Comparison of ENCODE assay signal across 17 cellular contexts in the genomic region with DNA sequence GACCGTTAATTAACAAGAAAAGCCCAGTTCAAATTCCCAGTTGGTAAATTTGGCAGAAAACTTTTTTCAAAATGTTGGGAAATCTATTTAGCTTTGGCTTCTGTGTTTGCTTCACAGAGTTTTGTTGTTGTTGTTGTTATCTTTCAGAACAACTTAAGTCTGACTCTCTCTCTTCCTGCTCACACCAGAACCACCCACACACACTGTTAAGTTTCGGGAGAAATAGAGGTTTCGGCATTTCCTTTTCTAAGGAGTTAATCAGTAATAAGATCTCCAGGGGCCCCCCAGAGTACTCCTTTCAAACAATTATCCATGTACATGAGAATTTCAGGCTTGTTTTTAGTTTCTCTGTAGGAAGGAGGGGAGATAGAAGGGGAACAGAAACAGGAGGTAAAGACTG.
"Had no signal": no experiment of that assay in that cellular context is flagged by ENCODE, and none has a peak within 500 bp of the region (broad histone marks: within the 10 kb centered on the region; RNA-seq: fewer than 3 reads in every experiment).

No MANE protein-coding gene starts in this region.

- H3K9me3 ChIP-seq: lower lobe of right lung, suprapubic skin had no signal

- H3K4me1 ChIP-seq: lower lobe of right lung, suprapubic skin had no signal

- H3K36me3 ChIP-seq: lower lobe of right lung, suprapubic skin, WERI-Rb-1 had no signal

- H3K27ac Mint-ChIP-seq: activated CD4-positive, alpha-beta T cell treated with anti-CD3 and anti-CD28 coated beads for 36 hours; activated CD8-positive, alpha-beta T cell treated with anti-CD3 and anti-CD28 coated beads, Interleukin-2, amount 10 ng/mL, durations not matched to agents 7 days and 5 days; activated naive CD8-positive, alpha-beta T cell treated with anti-CD3 and anti-CD28 coated beads, Interleukin-2, amount 10 ng/mL, durations not matched to agents 7 days and 5 days; immature natural killer cell; naive B cell; stimulated activated naive CD8-positive, alpha-beta T cell treated with anti-CD3 and anti-CD28 coated beads, Interleukin-15, Interleukin-2, amounts not matched to agents 100 ng/mL and 50 ng/mL, for 24 hours had no signal

- H3K36me3 Mint-ChIP-seq: activated naive CD8-positive, alpha-beta T cell treated with anti-CD3 and anti-CD28 coated beads, Interleukin-2, amount 10 ng/mL, durations not matched to agents 7 days and 5 days; immature natural killer cell; naive B cell had no signal

- H3K27me3 ChIP-seq: suprapubic skin had no signal

- H3K27ac ChIP-seq: epithelial cell of prostate, lower lobe of right lung, suprapubic skin, WERI-Rb-1 had no signal

- ATAC-seq: activated CD4-positive, alpha-beta T cell treated with anti-CD3 and anti-CD28 coated beads for 36 hours; activated CD8-positive, alpha-beta T cell treated with anti-CD3 and anti-CD28 coated beads, Interleukin-2, amount 10 ng/mL, durations not matched to agents 7 days and 5 days had no signal

- H3K27me3 Mint-ChIP-seq: activated CD4-positive, alpha-beta T cell treated with anti-CD3 and anti-CD28 coated beads for 36 hours; activated naive CD8-positive, alpha-beta T cell treated with anti-CD3 and anti-CD28 coated beads, Interleukin-2, amount 10 ng/mL, durations not matched to agents 7 days and 5 days had no signal

- H3K4me3 ChIP-seq: lower lobe of right lung, suprapubic skin had no signal

- H3K4me1 Mint-ChIP-seq: activated CD4-positive, alpha-beta T cell treated with anti-CD3 and anti-CD28 coated beads for 36 hours; activated naive CD8-positive, alpha-beta T cell treated with anti-CD3 and anti-CD28 coated beads, Interleukin-2, amount 10 ng/mL, durations not matched to agents 7 days and 5 days; immature natural killer cell; naive B cell had no signal

- H3K4me3 Mint-ChIP-seq: activated CD4-positive, alpha-beta T cell treated with anti-CD3 and anti-CD28 coated beads for 36 hours; activated CD8-positive, alpha-beta T cell treated with anti-CD3 and anti-CD28 coated beads, Interleukin-2, amount 10 ng/mL, durations not matched to agents 7 days and 5 days; activated naive CD8-positive, alpha-beta T cell treated with anti-CD3 and anti-CD28 coated beads, Interleukin-2, amount 10 ng/mL, durations not matched to agents 7 days and 5 days; immature natural killer cell; naive B cell; stimulated activated naive CD8-positive, alpha-beta T cell treated with anti-CD3 and anti-CD28 coated beads, Interleukin-15, Interleukin-2, amounts not matched to agents 100 ng/mL and 50 ng/mL, for 24 hours had no signal

- FAIRE-seq: frontal cortex had no signal

- H3K9me3 Mint-ChIP-seq: activated naive CD8-positive, alpha-beta T cell treated with anti-CD3 and anti-CD28 coated beads, Interleukin-2, amount 10 ng/mL, durations not matched to agents 7 days and 5 days had no signal

- DNase-seq: activated CD4-positive, alpha-beta T cell treated with anti-CD3 and anti-CD28 coated beads for 36 hours; activated CD8-positive, alpha-beta memory T cell treated with anti-CD3 and anti-CD28 coated beads, Interleukin-2, amount 50 U/mL, for 4 hours; activated CD8-positive, alpha-beta T cell treated with anti-CD3 and anti-CD28 coated beads, Interleukin-2, amount 10 ng/mL, durations not matched to agents 7 days and 5 days; activated naive CD4-positive, alpha-beta T cell; activated naive CD8-positive, alpha-beta T cell treated with anti-CD3 and anti-CD28 coated beads, Interleukin-2, amount 10 ng/mL, durations not matched to agents 7 days and 5 days; effector memory CD4-positive, alpha-beta T cell; head of caudate nucleus; immature natural killer cell; lower lobe of right lung; naive B cell; nucleus accumbens; trophoblast cell; WERI-Rb-1 had no signal
